In genomic region chr17:77388384-77389306, GRCh38 we compare ENCODE assay signal across 8 cellular contexts.
A peak's percentile ranks its signal among the peaks of the same experiment; 100 is the strongest.
DNase-seq lines count a peak whose midpoint lies in the region; TF ChIP-seq lines count a peak whose summit lies in the region.
"Had no signal": no experiment of that assay in that cellular context is flagged by ENCODE, and none has a peak within 500 bp of the region (broad histone marks: within the 10 kb centered on the region; RNA-seq: fewer than 3 reads in every experiment).

No MANE protein-coding gene starts in this region.

- peaks cover 80% of the 10 kb centered on the region for H3K4me1 Mint-ChIP-seq in activated naive CD8-positive, alpha-beta T cell (ENCODE audit: low read depth)

- H3K9ac ChIP-seq in HUES48 (ENCODE audit: low read depth, low read length) (no peak overlapping the region), liver (ENCODE audit: low read depth in 1 of 2, low read length in 2 of 2) (peak overlapping the region; percentile 84 to 89)

- H3K27ac ChIP-seq in HUES48 (ENCODE audit: low read depth, low read length) (peak overlapping the region; percentile 57), liver (ENCODE audit: low read depth in 1 of 2, low read length in 2 of 2) (peak overlapping the region; percentile 92 to 93), stomach (peak overlapping the region; percentile 26 to 98 (median 93))
- H3K27ac ChIP-seq: SJSA1 had no signal

- TF ChIP-seq POLR2A in stomach (IDR thresholded peaks at IDR 0.05), result no peak

- no peak for DNase-seq in stomach
- DNase-seq in foreskin fibroblast, result no peak
- no peak for DNase-seq in SKM-1 (lab: John Stamatoyannopoulos, UW; ENCODE audit: unreplicated experiment)
- no peak for DNase-seq in NCI-H1092 (lab: John Stamatoyannopoulos, UW)

- H3K9me3 Mint-ChIP-seq in activated naive CD8-positive, alpha-beta T cell (ENCODE audit: low read depth), result no peaks in the 10 kb centered on the region

- H3K9me3 ChIP-seq in HUES48 (ENCODE audit: control insufficient read depth, insufficient read depth, low read length), result no peaks in the 10 kb centered on the region
- H3K9me3 ChIP-seq in liver (ENCODE audit: control insufficient read depth in 4 of 4, low read length in 3 of 4), result no peaks in the 10 kb centered on the region
- no peaks in the 10 kb centered on the region for H3K9me3 ChIP-seq in stomach
- H3K9me3 ChIP-seq: SJSA1 had no signal

- H3K27me3 ChIP-seq in HUES48 (ENCODE audit: control insufficient read depth, insufficient read depth, low read length), result no peaks in the 10 kb centered on the region
- no peaks in the 10 kb centered on the region for H3K27me3 ChIP-seq in liver (ENCODE audit: control insufficient read depth in 4 of 4, insufficient read depth in 4 of 4, low read length in 3 of 4)
- H3K27me3 ChIP-seq in stomach, result no peaks in the 10 kb centered on the region
- H3K27me3 ChIP-seq: SJSA1 had no signal

- WGBS in liver, result 32% methylated on average over 29 of the region's 29 CpGs
- WGBS in stomach, 5 donors, result 43 to 61% (median 59%) methylated on average over 25 to 29 of the region's 29 CpGs

- H3K4me3 Mint-ChIP-seq in activated naive CD8-positive, alpha-beta T cell, result peak overlapping the region; percentile 82

- no peak for TF ChIP-seq EP300 in stomach (IDR thresholded peaks at IDR 0.05)

- peak overlapping the region; percentile 85 for H3K27ac Mint-ChIP-seq in activated naive CD8-positive, alpha-beta T cell

- H3K36me3 Mint-ChIP-seq in activated naive CD8-positive, alpha-beta T cell, result no peaks in the 10 kb centered on the region

- no peaks in the 10 kb centered on the region for H3K36me3 ChIP-seq in HUES48 (ENCODE audit: control insufficient read depth, insufficient read depth, low read length)
- no peaks in the 10 kb centered on the region for H3K36me3 ChIP-seq in liver (ENCODE audit: control insufficient read depth in 4 of 4, insufficient read depth in 3 of 4, low read depth in 1 of 4, low read length in 3 of 4)
- peaks cover 0 to 4% (median 0%) of the 10 kb centered on the region in 4 donors for H3K36me3 ChIP-seq in stomach

- H3K27me3 Mint-ChIP-seq in activated naive CD8-positive, alpha-beta T cell, result no peaks in the 10 kb centered on the region

- H3K4me1 ChIP-seq in HUES48 (ENCODE audit: control insufficient read depth, insufficient read depth, low read length) (peaks cover 52% of the 10 kb centered on the region), liver (ENCODE audit: control insufficient read depth in 4 of 4, insufficient read depth in 4 of 4, low read length in 3 of 4) (peaks cover 27 to 93% (median 83%) of the 10 kb centered on the region in 4 donors), stomach (peaks cover 90 to 98% (median 95%) of the 10 kb centered on the region in 4 donors)

- TF ChIP-seq RAD21 in liver (IDR thresholded peaks at IDR 0.05), result peak; percentile 44 to 65

- TF ChIP-seq CTCF in liver (IDR thresholded peaks at IDR 0.05; ENCODE audit: low read depth, low read length, missing input control) (no peak), stomach (IDR thresholded peaks at IDR 0.05) (no peak), foreskin fibroblast (IDR thresholded peaks at IDR 0.05; ENCODE audit: low read depth, low read length) (no peak)

- H3K4me3 ChIP-seq in HUES48 (ENCODE audit: low read depth, low read length), result no peak overlapping the region
- peak overlapping the region; percentile 48 to 72 (median 64) for H3K4me3 ChIP-seq in liver (ENCODE audit: low read depth in 1 of 3, low read length in 3 of 3)
- H3K4me3 ChIP-seq in stomach, result peak overlapping the region in 3 of 4 donors; percentile 3 to 28 (median 16)
- no peak overlapping the region for H3K4me3 ChIP-seq in foreskin fibroblast (ENCODE audit: low read depth in 1 of 2, low read length in 2 of 2)
- H3K4me3 ChIP-seq: SJSA1 had no signal

- intact Hi-C loops in stomach (cut with DNase I; ENCODE audit: low total_unique reads), result no loop called here

TF ChIP-seq in liver, 16 proteins besides CTCF, POLR2A, EP300 and RAD21:
- TF ChIP-seq FOXA1 (IDR thresholded peaks at IDR 0.05) (no peak), REST (IDR thresholded peaks at IDR 0.05) (peak; percentile 69), YY1 (IDR thresholded peaks at IDR 0.05) (peak; percentile 93), ZBTB33 (IDR thresholded peaks at IDR 0.05) (peak; percentile 78), SP1 (IDR thresholded peaks at IDR 0.05) (peak; percentile 84), JUND (IDR thresholded peaks at IDR 0.05) (peak in 1 of 2 donors; percentile 11), GABPA (IDR thresholded peaks at IDR 0.05 in 1 of 2, conservative IDR thresholded peaks at IDR 0.05 in 1 of 2) (peak in 1 of 2 donors; percentile 18), TAF1 (conservative IDR thresholded peaks at IDR 0.05) (no peak), NR2F2 (IDR thresholded peaks at IDR 0.05) (peak; percentile 96), HNF4A (conservative IDR thresholded peaks at IDR 0.05) (peak; percentile 88 to 90), FOXA2 (IDR thresholded peaks at IDR 0.05) (peak; percentile 26), RXRA (IDR thresholded peaks at IDR 0.05) (peak; percentile 98 to 99), HNF4G (IDR thresholded peaks at IDR 0.05) (peak; percentile 54), EGR1 (IDR thresholded peaks at IDR 0.05; ENCODE audit: low read depth in 2 of 2) (peak in 1 of 2 donors; percentile 45), ATF3 (IDR thresholded peaks at IDR 0.05) (peak; percentile 27), MAX (IDR thresholded peaks at IDR 0.05) (peak; percentile 87)
TF ChIP-seq in liver: peak in this region for 14.

Comparison
In these comparisons a context has a peak if more than half of its experiments do, and no peak if none do; other contexts are left out.
1. H3K4me3 ChIP-seq: peak in liver (3 of 3) and stomach (3 of 4); none in HUES48 (single experiment) and foreskin fibroblast (0 of 2).
2. Peak in every context shown above with its lines, with median percentiles within 50 percentile points of each other: H3K27ac ChIP-seq.